ENCODE assay signal across 9 cellular contexts in the genomic region with DNA sequence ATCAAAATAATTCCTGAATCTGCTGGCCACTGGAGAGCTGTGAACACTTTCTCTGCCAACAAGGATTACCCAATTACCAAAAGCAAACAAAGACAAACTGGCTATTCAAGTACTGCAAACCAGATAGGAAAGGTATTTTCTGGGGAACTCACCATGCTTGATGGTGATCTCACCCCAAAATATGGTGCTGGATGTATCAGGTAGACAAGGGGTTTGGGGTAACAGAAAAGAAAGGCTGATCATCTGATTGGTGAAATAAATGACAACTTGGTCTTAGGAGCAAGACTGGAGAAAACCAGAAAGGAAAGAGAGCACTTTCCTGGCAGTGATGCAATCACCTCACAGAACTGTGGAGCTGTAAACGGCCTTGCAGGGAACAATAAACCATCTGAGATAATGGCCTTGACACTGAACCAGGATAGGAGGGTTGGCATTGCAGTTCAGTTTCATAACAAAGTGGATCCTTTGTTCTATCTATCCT. TPM values are rescaled to one million over a fixed set of nuclear protein-coding genes. Genes with fewer than 3 reads are reported as not detected.
DNase-seq lines count a peak whose midpoint lies in the region; ATAC-seq and TF ChIP-seq lines count a peak whose summit lies in the region.
"Had no signal": no experiment of that assay in that cellular context is flagged by ENCODE, and none has a peak within 500 bp of the region (broad histone marks: within the 10 kb centered on the region; RNA-seq: fewer than 3 reads in every experiment).

No MANE protein-coding gene starts in this region.

- no peaks in the 10 kb centered on the region for H3K27me3 Mint-ChIP-seq in T-helper 2 cell treated with Interferon-gamma antibody and Interleukin-4, amounts not matched to agents 5 μg/mL and 100 μg/mL, for 36 hours (ENCODE audit: low read depth)

- peaks cover 43% of the 10 kb centered on the region for H3K36me3 Mint-ChIP-seq in T-helper 2 cell treated with Interferon-gamma antibody and Interleukin-4, amounts not matched to agents 5 μg/mL and 100 μg/mL, for 36 hours (ENCODE audit: low read depth)

- no peaks in the 10 kb centered on the region for H3K4me1 Mint-ChIP-seq in T-helper 2 cell treated with Interferon-gamma antibody and Interleukin-4, amounts not matched to agents 5 μg/mL and 100 μg/mL, for 36 hours (ENCODE audit: low read depth)

- no peaks in the 10 kb centered on the region for H3K9me3 Mint-ChIP-seq in T-helper 2 cell treated with Interferon-gamma antibody and Interleukin-4, amounts not matched to agents 5 μg/mL and 100 μg/mL, for 36 hours

- peak in 1 of 7 experiments; percentile 7 for TF ChIP-seq CTCF in body of pancreas (IDR thresholded peaks at IDR 0.05)

- H3K36me3 ChIP-seq in body of pancreas (replicated peaks in 1 of 2; ENCODE audit: insufficient read depth in 1 of 2, low read depth in 2 of 2) = peaks cover 8 to 31% of the 10 kb centered on the region in 2 donors

- H3K9me3 ChIP-seq in body of pancreas = no peaks in the 10 kb centered on the region
- H3K9me3 ChIP-seq: Peyer's patch had no signal

- peak overlapping the region; percentile 33 to 81 (median 76) for H3K27ac ChIP-seq in body of pancreas

- peaks cover 30% of the 10 kb centered on the region for H3K4me1 ChIP-seq in body of pancreas
- H3K4me1 ChIP-seq: Peyer's patch had no signal

- no peak overlapping the region for H3K4me3 ChIP-seq in body of pancreas
- H3K4me3 ChIP-seq: Peyer's patch had no signal

- no peak overlapping the region for H3K27ac Mint-ChIP-seq in T-helper 2 cell treated with Interferon-gamma antibody and Interleukin-4, amounts not matched to agents 5 μg/mL and 100 μg/mL, for 36 hours

- peak in 1 of 3 donors; percentile 7 for TF ChIP-seq POLR2A in body of pancreas (IDR thresholded peaks at IDR 0.05)

- ATAC-seq in Right ventricle myocardium superior (ENCODE audit: poor library complexity) (peak; percentile 81), body of pancreas (peak; percentile 94), left lobe of liver (peak; percentile 89), HG03460 (IDR thresholded peaks at IDR 0.05; ENCODE audit: unreplicated experiment) (no peak)

- intact Hi-C loops in Right ventricle myocardium superior (cut with DNase I) = no loop called here
- intact Hi-C loops in cardiac septum (cut with DNase I) = no loop called here
- intact Hi-C loops in body of pancreas (cut with DNase I) = no loop called here

- 0 to 4% methylated on average over 1 of the region's 1 CpG for WGBS in body of pancreas, 2 donors

- DNase-seq in Right ventricle myocardium superior = no peak
- DNase-seq in cardiac septum (ENCODE audit: low spot score) = no peak
- DNase-seq in body of pancreas = peak; percentile 28 to 61 (median 33)
- peak; percentile 56 for DNase-seq in left lobe of liver (ENCODE audit: low spot score)
- no peak for DNase-seq in T-helper 2 cell treated with Interferon-gamma antibody and Interleukin-4, amounts not matched to agents 5 μg/mL and 100 μg/mL, for 36 hours (ENCODE audit: low spot score)
- no peak for DNase-seq in kidney tubule cell (ENCODE audit: low spot score)
- DNase-seq in middle frontal gyrus (ENCODE audit: extremely low spot score, low spot score) = no peak

- no peak overlapping the region for H3K4me3 Mint-ChIP-seq in T-helper 2 cell treated with Interferon-gamma antibody and Interleukin-4, amounts not matched to agents 5 μg/mL and 100 μg/mL, for 36 hours

- H3K27me3 ChIP-seq in body of pancreas = no peaks in the 10 kb centered on the region
- H3K27me3 ChIP-seq: Peyer's patch had no signal

RNA-seq across cellular contexts. Expression of a gene that starts 31.0 kb away (rescaled TPM):
- total RNA-seq in Right ventricle myocardium superior = not detected
- total RNA-seq in cardiac septum = not detected
- total RNA-seq in body of pancreas = not detected
- not detected for total RNA-seq in left lobe of liver
- total RNA-seq: Peyer's patch had no signal

RNA-seq across cellular contexts. Expression of a gene that starts 37.2 kb away (rescaled TPM):
- total RNA-seq in Right ventricle myocardium superior (10.8 TPM), cardiac septum (11.6 TPM), body of pancreas (10 to 100 TPM; 36.6 to 66.9 TPM), left lobe of liver (22.3 TPM)

RNA-seq across cellular contexts. Expression of a gene that starts 39.0 kb away (rescaled TPM):
- total RNA-seq in Right ventricle myocardium superior = 5.5 TPM
- 7.0 TPM for total RNA-seq in cardiac septum
- 10 to 100 TPM; 10.9 to 34.6 TPM for total RNA-seq in body of pancreas
- 1.4 TPM for total RNA-seq in left lobe of liver

Comparison
In these comparisons a context has a peak if more than half of its experiments do, and no peak if none do; other contexts are left out.
1. DNase-seq: peak in body of pancreas (4 of 4) and left lobe of liver (single experiment); none in Right ventricle myocardium superior (single experiment), cardiac septum (single experiment), T-helper 2 cell treated with Interferon-gamma antibody and Interleukin-4, amounts not matched to agents 5 μg/mL and 100 μg/mL, for 36 hours (single experiment), kidney tubule cell (single experiment) and middle frontal gyrus (single experiment).